In genomic region chr2:62199392-62200125, GRCh38 we compare ENCODE assay signal across 11 cellular contexts. TPM values are rescaled to one million over a fixed set of nuclear protein-coding genes. Genes with fewer than 3 reads are reported as not detected.
DNase-seq lines count a peak whose midpoint lies in the region; TF ChIP-seq lines count a peak whose summit lies in the region.
"Had no signal": no experiment of that assay in that cellular context is flagged by ENCODE, and none has a peak within 500 bp of the region (broad histone marks: within the 10 kb centered on the region; RNA-seq: fewer than 3 reads in every experiment).

No MANE protein-coding gene starts in this region.

- H3K27me3 Mint-ChIP-seq in brain (peaks cover 15% of the 10 kb centered on the region), progenitor cell of endocrine pancreas (no peaks in the 10 kb centered on the region)

- no peaks in the 10 kb centered on the region for H3K27me3 ChIP-seq in left ventricle myocardium inferior (ENCODE audit: low read depth)
- H3K27me3 ChIP-seq: brain microvascular endothelial cell had no signal

- TF ChIP-seq CTCF in brain (conservative IDR thresholded peaks at IDR 0.05) (no peak), progenitor cell of endocrine pancreas (IDR thresholded peaks at IDR 0.05; ENCODE audit: unreplicated experiment) (no peak), left ventricle myocardium inferior (IDR thresholded peaks at IDR 0.05; ENCODE audit: borderline replicate concordance) (no peak)

- intact Hi-C loops in left ventricle myocardium inferior (cut with micrococcal nuclease), result loop anchor here (10.0 kb wide), 1 partner anchor 205 kb away; no protein-coding TSS in a partner anchor

- H3K4me1 Mint-ChIP-seq in brain, result peaks cover 37% of the 10 kb centered on the region
- H3K4me1 Mint-ChIP-seq in progenitor cell of endocrine pancreas (ENCODE audit: low read depth), result peaks cover 33% of the 10 kb centered on the region

- H3K4me1 ChIP-seq in left ventricle myocardium inferior, result peaks cover 93% of the 10 kb centered on the region
- H3K4me1 ChIP-seq: prostate gland had no signal

- H3K36me3 Mint-ChIP-seq in brain, result no peaks in the 10 kb centered on the region
- no peaks in the 10 kb centered on the region for H3K36me3 Mint-ChIP-seq in progenitor cell of endocrine pancreas (ENCODE audit: insufficient read depth)

- H3K4me3 Mint-ChIP-seq in brain, result peak overlapping the region; percentile 56 to 87 (median 71)
- H3K4me3 Mint-ChIP-seq in progenitor cell of endocrine pancreas (ENCODE audit: low read depth), result no peak overlapping the region

- H3K4me3 ChIP-seq in left ventricle myocardium inferior, result no peak overlapping the region
- H3K4me3 ChIP-seq: prostate gland had no signal

- H3K27ac Mint-ChIP-seq in brain (peak overlapping the region in 1 of 5 experiments; percentile 48), progenitor cell of endocrine pancreas (peak overlapping the region; percentile 68)

- DNase-seq in NOMO-1 (lab: John Stamatoyannopoulos, UW; ENCODE audit: unreplicated experiment in 2 of 2), result peak; percentile 16 to 54
- no peak for DNase-seq in NOMO-1 treated with dmso at 0.1 percent for 144 hours (lab: John Stamatoyannopoulos, UW; ENCODE audit: unreplicated experiment)
- peak; percentile 42 for DNase-seq in NCI-H748 (lab: John Stamatoyannopoulos, UW; ENCODE audit: unreplicated experiment)
- DNase-seq in progenitor cell of endocrine pancreas (ENCODE audit: low spot score, unreplicated experiment), result no peak
- no peak for DNase-seq in germinal center (ENCODE audit: low spot score)
- DNase-seq in left ventricle myocardium inferior, result no peak
- DNase-seq in NCI-H2081 treated with DMSO at 0.1 percent for 48 hours (lab: John Stamatoyannopoulos, UW), result no peak
- DNase-seq: brain microvascular endothelial cell, NCI-H526 treated with DMSO at 0.1 percent for 48 hours had no signal

- H3K9me3 Mint-ChIP-seq in brain, result no peaks in the 10 kb centered on the region
- no peaks in the 10 kb centered on the region for H3K9me3 Mint-ChIP-seq in progenitor cell of endocrine pancreas (ENCODE audit: low read depth)

- no peaks in the 10 kb centered on the region for H3K36me3 ChIP-seq in left ventricle myocardium inferior
- H3K36me3 ChIP-seq: brain microvascular endothelial cell, prostate gland had no signal

- no peak overlapping the region for H3K27ac ChIP-seq in left ventricle myocardium inferior (replicated peaks)
- H3K27ac ChIP-seq: brain microvascular endothelial cell, prostate gland had no signal

- no peaks in the 10 kb centered on the region for H3K9me3 ChIP-seq in left ventricle myocardium inferior (replicated peaks)
- H3K9me3 ChIP-seq: prostate gland had no signal

RNA-seq across cellular contexts. Expression of gene B3GNT2, which starts 3.6 kb away (rescaled TPM):
- polyA plus RNA-seq in brain (ENCODE audit: insufficient read depth, low read depth, low replicate concordance), result 4.5 TPM
- total RNA-seq in progenitor cell of endocrine pancreas (17.4 and 18.5 TPM in 2 replicates), left ventricle myocardium inferior (16.8 TPM)

Comparison
In these comparisons a context has a peak if more than half of its experiments do, and no peak if none do; other contexts are left out.
1. DNase-seq: peak in NOMO-1 (2 of 2) and NCI-H748 (single experiment); none in NOMO-1 treated with dmso at 0.1 percent for 144 hours (single experiment), progenitor cell of endocrine pancreas (single experiment), germinal center (single experiment), left ventricle myocardium inferior (single experiment) and NCI-H2081 treated with DMSO at 0.1 percent for 48 hours (single experiment).